In genomic region chr10:73785221-73785720, GRCh38 we compare ENCODE assay signal across 8 cellular contexts. TPM values are rescaled to one million over a fixed set of nuclear protein-coding genes. Genes with fewer than 3 reads are reported as not detected.
A peak's percentile ranks its signal among the peaks of the same experiment; 100 is the strongest.
DNase-seq lines count a peak whose midpoint lies in the region; ATAC-seq, FAIRE-seq and TF ChIP-seq lines count a peak whose summit lies in the region.

Gene ZSWIM8, plus strand, starts transcription at chr10:73785606. Its CDS starts 273 bp downstream, at chr10:73785879.

- H3K14ac ChIP-seq in IMR-90 (replicated peaks; ENCODE audit: low read depth, low read length), result peak within 1 kb of the TSS; percentile 86

- H3K9me3 ChIP-seq in IMR-90 (ENCODE audit: control insufficient read depth, insufficient read depth, low read length) (no peaks in the 10 kb centered on the region), endothelial cell of umbilical vein (replicated peaks; ENCODE audit: control insufficient read depth, insufficient read depth, low read length) (no peaks in the 10 kb centered on the region)

- peak within 1 kb of the TSS; percentile 57 for H3K4me3 ChIP-seq in IMR-90 (ENCODE audit: insufficient read depth, low read depth, low read length)
- H3K4me3 ChIP-seq in endothelial cell of umbilical vein (replicated peaks in 1 of 3; ENCODE audit: insufficient read depth in 1 of 3, low read depth in 1 of 3, low read length in 3 of 3), result peak within 1 kb of the TSS; percentile 51 to 73 (median 68)

- H3K4me1 ChIP-seq in IMR-90 (ENCODE audit: control insufficient read depth, insufficient read depth, low read length) (peaks cover 5% of the 10 kb centered on the region; the same call in 1 of the 2 replicates), endothelial cell of umbilical vein (ENCODE audit: control insufficient read depth, extremely low read depth, insufficient read depth, low read length) (peaks cover 33% of the 10 kb centered on the region)

- intact Hi-C loops in IMR-90 (cut with micrococcal nuclease) (no loop called here), endothelial cell of umbilical vein (cut with micrococcal nuclease) (loop anchor here (1.0 kb wide), 2 partner anchors 13 to 26 kb away; partner anchors contain the start of gene NDST2)

- H3K36me3 ChIP-seq in IMR-90 (ENCODE audit: control insufficient read depth, insufficient read depth, low read length) (peaks cover 17% of the 10 kb centered on the region), endothelial cell of umbilical vein (ENCODE audit: control insufficient read depth in 2 of 2, extremely low read depth in 1 of 2, insufficient read depth in 2 of 2, low read length in 2 of 2) (peaks cover 0 to 14% of the 10 kb centered on the region in 2 experiments)

- dilution Hi-C loops in IMR-90 (cut with HindIII; ENCODE audit: low sequenced_read_pairs, unreplicated experiment), result no loop called here
- dilution Hi-C loops in endothelial cell of umbilical vein (cut with MboI; ENCODE audit: extremely low pct_ligation_motif_present, low sequenced_read_pairs), result no loop called here

- peak within 1 kb of the TSS; percentile 96 for H2AK9ac ChIP-seq in IMR-90 (replicated peaks; ENCODE audit: low read depth, low read length, poor library complexity)

- H3K27ac ChIP-seq in IMR-90 (ENCODE audit: insufficient read depth, low read length), result peak within 1 kb of the TSS; percentile 82
- H3K27ac ChIP-seq in endothelial cell of umbilical vein (ENCODE audit: insufficient read depth, low read depth, low read length), result peak within 1 kb of the TSS; percentile 46

- peaks cover 37% of the 10 kb centered on the region for H4K20me1 ChIP-seq in IMR-90 (ENCODE audit: insufficient read depth, low read length)
- H4K20me1 ChIP-seq in endothelial cell of umbilical vein (replicated peaks; ENCODE audit: control insufficient read depth, extremely low read depth, insufficient read depth, low read length), result peaks cover 6% of the 10 kb centered on the region

- ATAC-seq in GM21528 (IDR thresholded peaks at IDR 0.05; ENCODE audit: low FRiP score, unreplicated experiment), result peak; percentile 81
- ATAC-seq in IMR-90 (ENCODE audit: low read depth), result peak; percentile 87

- H2AK5ac ChIP-seq in IMR-90 (ENCODE audit: low read depth, low read length), result peak within 1 kb of the TSS; percentile 67

- H2BK15ac ChIP-seq in IMR-90 (ENCODE audit: low read depth, low read length), result peak within 1 kb of the TSS; percentile 64; the same call in 1 of the 3 replicates

- peak within 1 kb of the TSS; percentile 80 for H3K4ac ChIP-seq in IMR-90 (ENCODE audit: low read depth, low read length)

- in situ Hi-C loops in IMR-90 (cut with MboI; ENCODE audit: low sequenced_read_pairs), result no loop called here

- H3K56ac ChIP-seq in IMR-90 (ENCODE audit: extremely low read depth, insufficient read depth, low read length), result peak within 1 kb of the TSS; percentile 65

- peak within 1 kb of the TSS; percentile 2; the same call in 1 of the 2 replicates for H2BK20ac ChIP-seq in IMR-90 (ENCODE audit: low read depth, low read length)

- peak; percentile 97 for FAIRE-seq in endothelial cell of umbilical vein (lab: Jason Lieb, UNC)

- H2AFZ ChIP-seq in IMR-90 (replicated peaks; ENCODE audit: low read length, poor library complexity) (peak within 1 kb of the TSS; percentile 88), endothelial cell of umbilical vein (ENCODE audit: low read depth, low read length) (peak within 1 kb of the TSS; percentile 56)

- peak within 1 kb of the TSS; percentile 87 for H3K23ac ChIP-seq in IMR-90 (ENCODE audit: low read depth, low read length)

- H3K9me1 ChIP-seq in IMR-90 (ENCODE audit: insufficient read depth, low read length) (peaks cover 13% of the 10 kb centered on the region; the same call in 1 of the 2 replicates), endothelial cell of umbilical vein (replicated peaks; ENCODE audit: control insufficient read depth, extremely low read depth, insufficient read depth, low read length) (no peaks in the 10 kb centered on the region)

- peak within 1 kb of the TSS; percentile 89 for H2BK5ac ChIP-seq in IMR-90 (ENCODE audit: low read depth, low read length, poor library complexity, severe bottlenecking)

- H4K5ac ChIP-seq in IMR-90 (ENCODE audit: low read depth, low read length), result peak within 1 kb of the TSS; percentile 76

- 0 out of 2 replicates have a peak, but pooled peaks have one; percentile 8 for TF ChIP-seq CTCF in IMR-90 (conservative IDR thresholded peaks at IDR 0.05; ENCODE audit: low read depth, low read length)
- TF ChIP-seq CTCF in endothelial cell of umbilical vein (IDR thresholded peaks at IDR 0.05; ENCODE audit: extremely low read depth in 1 of 2, insufficient read depth in 1 of 2, low read depth in 1 of 2, low read length in 2 of 2), result peak in 1 of 2 donors; percentile 25

- DNase-seq in DMS 273 (lab: John Stamatoyannopoulos, UW; ENCODE audit: unreplicated experiment), result peak; percentile 93
- peak; percentile 96 for DNase-seq in IMR-90
- DNase-seq in OCI-M1 (lab: John Stamatoyannopoulos, UW), result peak; percentile 97
- peak; percentile 77 for DNase-seq in activated T-cell treated with anti-CD3 and anti-CD28 coated beads for 24 hours (ENCODE audit: low read depth)
- DNase-seq in endothelial cell of umbilical vein (ENCODE audit: low read depth, low spot score), result peak; percentile 95
- DNase-seq in midbrain (lab: John Stamatoyannopoulos, UW), result peak; percentile 95
- DNase-seq in stimulated activated CD8-positive, alpha-beta memory T cell treated with anti-CD3 and anti-CD28 coated beads, Interleukin-2, amount 100 ng/mL, for 1 hour (ENCODE audit: low read depth in 2 of 2), result peak; percentile 66 to 74

- CTCF ChIA-PET in IMR-90 (lab: Yijun Ruan, JAX), result interaction anchor here (0.5 kb wide), 1 partner anchor 21 kb away, joined by 3 read pairs; no protein-coding TSS in a partner anchor
- CTCF ChIA-PET in endothelial cell of umbilical vein (lab: Charles Lee), result interaction anchor here (0.7 to 1.6 kb wide), 5 partner anchors 14 to 94 kb away, joined by 3 to 11 read pairs (median 3); no protein-coding TSS in a partner anchor

- H3K9ac ChIP-seq in IMR-90 (ENCODE audit: low read depth, low read length) (peak within 1 kb of the TSS; percentile 77), endothelial cell of umbilical vein (replicated peaks; ENCODE audit: extremely low read depth, insufficient read depth, low read length) (peak within 1 kb of the TSS; percentile 64)

- H3K18ac ChIP-seq in IMR-90 (ENCODE audit: low read depth, low read length), result peak within 1 kb of the TSS; percentile 65

- H3K4me2 ChIP-seq in IMR-90 (ENCODE audit: low read depth, low read length), result peak within 1 kb of the TSS; percentile 98
- H3K4me2 ChIP-seq in endothelial cell of umbilical vein (ENCODE audit: insufficient read depth, low read length), result peak within 1 kb of the TSS; percentile 92

- H3K79me2 ChIP-seq in endothelial cell of umbilical vein (ENCODE audit: control insufficient read depth, insufficient read depth, low read length), result peaks cover 57% of the 10 kb centered on the region

- no peak for TF ChIP-seq RAD21 in IMR-90 (IDR thresholded peaks at IDR 0.05; ENCODE audit: low read length)

- no peaks in the 10 kb centered on the region for H3K27me3 ChIP-seq in IMR-90 (ENCODE audit: control insufficient read depth, insufficient read depth, low read length)
- no peaks in the 10 kb centered on the region for H3K27me3 ChIP-seq in endothelial cell of umbilical vein (ENCODE audit: control insufficient read depth in 2 of 2, insufficient read depth in 2 of 2, low read length in 2 of 2)

- H2BK120ac ChIP-seq in IMR-90 (ENCODE audit: low read depth, low read length), result peak within 1 kb of the TSS; percentile 45

- POLR2A ChIA-PET in IMR-90 (lab: Charles Lee; ENCODE audit: unreplicated experiment) (no interaction called here), endothelial cell of umbilical vein (lab: Charles Lee) (interaction anchor here (0.7 kb wide), 1 partner anchor 22 kb away, joined by 3 read pairs; no protein-coding TSS in a partner anchor)

- peak within 1 kb of the TSS; percentile 41 to 97 for H4K8ac ChIP-seq in IMR-90 (ENCODE audit: low read depth in 2 of 2, low read length in 2 of 2)

- TF ChIP-seq POLR2A in IMR-90 (IDR thresholded peaks at IDR 0.05; ENCODE audit: low read depth, low read length) (peak; percentile 66), endothelial cell of umbilical vein (IDR thresholded peaks at IDR 0.05; ENCODE audit: low read depth, low read length) (peak; percentile 65)

- H3K79me1 ChIP-seq in IMR-90 (ENCODE audit: low read depth in 1 of 2, low read length in 2 of 2), result peaks cover 20 to 72% of the 10 kb centered on the region in 2 experiments

- 0% methylated on average over 10 of the region's 35 CpGs; no CpG with 5 or more reads in 1 of the 2 experiments for WGBS in IMR-90 (ENCODE audit: extremely low coverage in 2 of 2, insufficient read length in 1 of 2), 2 experiments

- peak within 1 kb of the TSS; percentile 95 for H4K91ac ChIP-seq in IMR-90 (ENCODE audit: insufficient read depth, low read depth, low read length)

- BruUV-seq in IMR-90 (replicated peaks; lab: Mats Ljungman, UMichigan) (no TSS peak), endothelial cell of umbilical vein (replicated peaks; lab: Mats Ljungman, UMichigan) (no TSS peak)

TF ChIP-seq in IMR-90, 13 proteins besides CTCF, POLR2A, EP300 and RAD21 (continues in another document):
- TF ChIP-seq CHD1 (IDR thresholded peaks at IDR 0.05; ENCODE audit: low read depth, low read length) (no peak), FOS (IDR thresholded peaks at IDR 0.05; ENCODE audit: low read depth, low read length) (no peak), BHLHE40 (IDR thresholded peaks at IDR 0.05; ENCODE audit: low read depth, low read length) (no peak)

TF ChIP-seq in endothelial cell of umbilical vein, 7 proteins besides CTCF, POLR2A, EP300 and RAD21:
- TF ChIP-seq MAX (IDR thresholded peaks at IDR 0.05; ENCODE audit: insufficient read depth, insufficient read length), result no peak
- no peak for TF ChIP-seq EZH2 (IDR thresholded peaks at IDR 0.05; ENCODE audit: borderline replicate concordance, low read depth, low read length, severe bottlenecking)
- TF ChIP-seq POLR2AphosphoS5 (IDR thresholded peaks at IDR 0.05; ENCODE audit: insufficient read depth, low read depth, low read length), result peak; percentile 67

RNA-seq across cellular contexts. Expression of gene ZSWIM8, which starts in this region (rescaled TPM):
- 16.8 and 16.9 TPM in 2 replicates for total RNA-seq in IMR-90 (2012; rRNA removed)
- 103 and 119 TPM in 2 replicates for polyA plus RNA-seq in IMR-90 (2012; rRNA removed)
- polyA plus RNA-seq in IMR-90 (2012; cell fraction: cytosol; rRNA removed), result 27.6 and 89.3 TPM in 2 replicates
- polyA plus RNA-seq in IMR-90 (2012; cell fraction: nucleus; rRNA removed; ENCODE audit: low replicate concordance), result 319 and 862 TPM in 2 replicates
- 111 and 112 TPM in 2 replicates for total RNA-seq in endothelial cell of umbilical vein
- polyA plus RNA-seq in endothelial cell of umbilical vein, result 230 and 372 TPM in 2 replicates
- 68.1 and 91.4 TPM in 2 replicates for polyA plus RNA-seq in endothelial cell of umbilical vein (2011; cell fraction: cytosol; rRNA removed)
- polyA plus RNA-seq in endothelial cell of umbilical vein (2011; cell fraction: nucleus; rRNA removed), result 408 and 539 TPM in 2 replicates
- polyA plus RNA-seq in endothelial cell of umbilical vein (2012), result 79.2 and 116 TPM in 2 replicates
- 162 and 169 TPM in 2 replicates for polyA minus RNA-seq in endothelial cell of umbilical vein
- 25.9 TPM for polyA minus RNA-seq in endothelial cell of umbilical vein (2011; cell fraction: cytosol; rRNA and poly(A)+ RNA removed)
- 99.0 and 127 TPM in 2 replicates for polyA minus RNA-seq in endothelial cell of umbilical vein (2011; cell fraction: nucleus; rRNA and poly(A)+ RNA removed)

Comparison
In these comparisons a context has a peak if more than half of its experiments do, and no peak if none do; other contexts are left out.
1. Peak in every context shown above with its lines: DNase-seq, ATAC-seq, H3K4me3 ChIP-seq and H3K27ac ChIP-seq.